In genomic region chr11:86164106-86164505, GRCh38 we compare ENCODE assay signal across 33 cellular contexts.
"Had no signal": no experiment of that assay in that cellular context is flagged by ENCODE, and none has a peak within 500 bp of the region (broad histone marks: within the 10 kb centered on the region; RNA-seq: fewer than 3 reads in every experiment).

No MANE protein-coding gene starts in this region.

- H3K4me2 ChIP-seq: neural progenitor cell had no signal

- H2AFZ ChIP-seq: neural progenitor cell had no signal

- H3K9ac ChIP-seq: neural progenitor cell had no signal

- H3K4me1 Mint-ChIP-seq: neural progenitor cell had no signal

- H3K9me3 Mint-ChIP-seq: immature natural killer cell, mesothelial cell of epicardium, natural killer cell, nephron progenitor cell, neural progenitor cell had no signal

- DNase-seq: hippocampal formation; immature natural killer cell; kidney; left colon; left lung; lower lobe of right lung; mesendoderm; naive B cell; natural killer cell; nephron progenitor cell; ovary; posterior cingulate gyrus; retina; right cardiac atrium; stimulated activated CD4-positive, alpha-beta T cell treated with anti-CD3 and anti-CD28 coated beads, Interleukin-12 subunit alpha, Interleukin-12 subunit beta, amount 100 ng/mL, for 4 hours; stimulated activated CD4-positive, alpha-beta T cell treated with anti-CD3 and anti-CD28 coated beads, Interleukin-15, amount 100 ng/mL, for 24 hours; stimulated activated CD4-positive, alpha-beta T cell treated with anti-CD3 and anti-CD28 coated beads, Interleukin-2, amount 100 ng/mL, for 24 hours; stimulated activated CD4-positive, alpha-beta T cell treated with anti-CD3 and anti-CD28 coated beads, Interleukin-4, amount 100 ng/mL, for 1 hour; stimulated activated naive B cell treated with anti-CD40 and anti-IgM and Interleukin-4, amounts not matched to agents 10 μg/mL and 1 μg/mL and 100 μg/mL, for 72 hours; stimulated activated naive CD8-positive, alpha-beta T cell treated with anti-CD3 and anti-CD28 coated beads, Interleukin-15, Interleukin-2, amounts not matched to agents 100 U/mL and 50 U/mL, for 24 hours; stomach; tibial artery; trophoblast cell; upper lobe of right lung; uterus had no signal

- H3K27me3 Mint-ChIP-seq: naive B cell; stimulated activated naive B cell treated with anti-CD40 and anti-IgM and Interleukin-4, amounts not matched to agents 10 μg/mL and 1 μg/mL and 100 μg/mL, for 72 hours had no signal

- H3K27ac ChIP-seq: lower lobe of right lung, neural progenitor cell, ovary, prostate gland, suprapubic skin, thoracic aorta, tibial artery, upper lobe of right lung, uterus had no signal

- H3K9me3 ChIP-seq: left lung, lower lobe of right lung, ovary, prostate gland, stomach, suprapubic skin, thoracic aorta, tibial artery, upper lobe of right lung, uterus had no signal

- H3K4me3 ChIP-seq: left lung, lower lobe of right lung, neural progenitor cell, ovary, prostate gland, skin epidermis, stomach, suprapubic skin, thoracic aorta, tibial artery, upper lobe of right lung, uterus had no signal

- FAIRE-seq: islet of Langerhans, kidney had no signal

- H3K4me3 Mint-ChIP-seq: immature natural killer cell; mesothelial cell of epicardium; naive B cell; natural killer cell; nephron progenitor cell; neural progenitor cell; stimulated activated naive B cell treated with anti-CD40 and anti-IgM and Interleukin-4, amounts not matched to agents 10 μg/mL and 1 μg/mL and 100 μg/mL, for 72 hours had no signal

- ATAC-seq: left colon; left lung; lower lobe of right lung; natural killer cell; right cardiac atrium; sciatic nerve; stimulated activated naive B cell treated with anti-CD40 and anti-IgM and Interleukin-4, amounts not matched to agents 10 μg/mL and 1 μg/mL and 100 μg/mL, for 72 hours; stimulated activated naive CD8-positive, alpha-beta T cell treated with anti-CD3 and anti-CD28 coated beads, Interleukin-15, Interleukin-2, amounts not matched to agents 100 U/mL and 50 U/mL, for 24 hours; upper lobe of right lung had no signal

- H3K27ac Mint-ChIP-seq: immature natural killer cell; mesothelial cell of epicardium; naive B cell; natural killer cell; nephron progenitor cell; neural progenitor cell; stimulated activated naive B cell treated with anti-CD40 and anti-IgM and Interleukin-4, amounts not matched to agents 10 μg/mL and 1 μg/mL and 100 μg/mL, for 72 hours had no signal

- H3K27me3 ChIP-seq: left lung, neural progenitor cell, ovary, stomach, suprapubic skin, tibial artery, upper lobe of right lung, uterus had no signal

- H3K36me3 Mint-ChIP-seq: mesothelial cell of epicardium; naive B cell; natural killer cell; neural progenitor cell; stimulated activated naive B cell treated with anti-CD40 and anti-IgM and Interleukin-4, amounts not matched to agents 10 μg/mL and 1 μg/mL and 100 μg/mL, for 72 hours had no signal

- H3K4me1 ChIP-seq: neural progenitor cell had no signal

- H3K36me3 ChIP-seq: left lung, lower lobe of right lung, neural progenitor cell, ovary, prostate gland, stomach, suprapubic skin, thoracic aorta, tibial artery, upper lobe of right lung, uterus had no signal
